12 cellular contexts compared by ENCODE assay signal in the genomic region with DNA sequence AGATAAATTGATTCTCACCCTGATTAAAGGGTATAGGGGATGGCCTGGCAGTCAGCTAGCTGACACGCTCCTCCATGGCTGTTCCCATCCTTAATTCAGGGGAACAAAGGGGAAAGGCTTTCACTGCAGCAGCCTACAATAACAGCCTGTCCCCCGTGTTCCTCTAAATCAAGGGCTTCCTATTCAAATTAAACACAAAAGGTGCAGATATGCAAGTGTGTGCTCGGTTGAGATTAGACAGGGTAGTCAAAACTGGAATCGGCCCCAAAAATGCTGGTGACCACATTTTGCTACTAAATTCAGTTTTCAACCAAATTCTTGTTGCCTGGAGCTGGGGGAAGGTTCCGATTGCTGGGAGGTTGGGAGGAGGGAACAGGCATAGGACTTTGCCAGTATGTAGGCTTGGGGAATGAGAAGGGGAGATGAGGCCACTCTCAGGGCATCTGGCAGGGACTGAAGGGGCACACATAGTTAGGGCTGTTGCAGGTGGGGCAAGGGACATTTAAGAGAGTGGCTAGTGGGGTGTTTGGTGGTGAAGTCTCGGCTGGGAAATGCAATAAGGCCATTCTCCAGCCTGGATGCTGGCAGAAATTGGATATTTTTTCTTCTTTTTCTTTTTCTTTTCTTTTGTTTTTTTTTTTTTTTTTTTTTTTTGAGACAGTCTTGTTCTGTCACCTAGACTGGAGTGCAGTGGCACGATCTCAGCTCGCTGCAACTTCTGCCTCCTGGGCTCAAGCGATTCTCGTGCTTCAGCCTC. TPM values are rescaled to one million over a fixed set of nuclear protein-coding genes. Genes with fewer than 3 reads are reported as not detected.
DNase-seq lines count a peak whose midpoint lies in the region; ATAC-seq and TF ChIP-seq lines count a peak whose summit lies in the region.
"Had no signal": no experiment of that assay in that cellular context is flagged by ENCODE, and none has a peak within 500 bp of the region (broad histone marks: within the 10 kb centered on the region; RNA-seq: fewer than 3 reads in every experiment).

No MANE protein-coding gene starts in this region.

- H3K27me3 ChIP-seq in CD4-positive, alpha-beta memory T cell (ENCODE audit: insufficient read depth, low read length): no peaks in the 10 kb centered on the region

- H3K9me3 Mint-ChIP-seq in CD4-positive, alpha-beta memory T cell: no peaks in the 10 kb centered on the region
- H3K9me3 Mint-ChIP-seq: activated CD4-positive, alpha-beta T cell treated with anti-CD3 and anti-CD28 coated beads, Interleukin-2, amount 10 ng/mL, durations not matched to agents 7 days and 5 days; neural crest cell had no signal

- peak overlapping the region; percentile 92 for H3K27ac Mint-ChIP-seq in T-helper 17 cell
- peak overlapping the region in 2 of 7 donors; percentile 21 to 62 for H3K27ac Mint-ChIP-seq in CD4-positive, alpha-beta memory T cell

- H3K4me1 ChIP-seq in CD4-positive, alpha-beta memory T cell (ENCODE audit: insufficient read depth, low read length): peaks cover 3% of the 10 kb centered on the region

- CTCF ChIA-PET in CD4-positive, alpha-beta memory T cell (lab: Charles Lee; ENCODE audit: partially characterized antibody): interaction anchor here (2.2 to 4.3 kb wide), 2 partner anchors 10 to 70 kb away, joined by 9 to 28 read pairs; no protein-coding TSS in a partner anchor

- intact Hi-C loops in CD4-positive, alpha-beta memory T cell (cut with micrococcal nuclease): no loop called here

- no peak overlapping the region for H3K4me3 ChIP-seq in CD4-positive, alpha-beta memory T cell (ENCODE audit: low read length in 2 of 2)

- TF ChIP-seq CTCF in GM13976 (IDR thresholded peaks at IDR 0.05; ENCODE audit: borderline replicate concordance, control extremely low read depth, extremely low read depth, insufficient read depth, missing control alignments): no peak

- peaks cover 21% of the 10 kb centered on the region for H3K4me1 Mint-ChIP-seq in T-helper 17 cell
- peaks cover 0 to 7% (median 5%) of the 10 kb centered on the region in 4 donors for H3K4me1 Mint-ChIP-seq in CD4-positive, alpha-beta memory T cell
- H3K4me1 Mint-ChIP-seq: activated CD4-positive, alpha-beta T cell treated with anti-CD3 and anti-CD28 coated beads, Interleukin-2, amount 10 ng/mL, durations not matched to agents 7 days and 5 days had no signal

- H3K36me3 ChIP-seq in CD4-positive, alpha-beta memory T cell (ENCODE audit: insufficient read depth, low read length): no peaks in the 10 kb centered on the region

- H3K4me3 Mint-ChIP-seq in T-helper 17 cell: no peak overlapping the region
- H3K4me3 Mint-ChIP-seq in CD4-positive, alpha-beta memory T cell: no peak overlapping the region
- H3K4me3 Mint-ChIP-seq: activated CD4-positive, alpha-beta T cell treated with anti-CD3 and anti-CD28 coated beads, Interleukin-2, amount 10 ng/mL, durations not matched to agents 7 days and 5 days; neural crest cell had no signal

- no peaks in the 10 kb centered on the region for H3K36me3 Mint-ChIP-seq in T-helper 17 cell (ENCODE audit: low read depth)
- H3K36me3 Mint-ChIP-seq in CD4-positive, alpha-beta memory T cell: no peaks in the 10 kb centered on the region

- H3K27ac ChIP-seq in CD4-positive, alpha-beta memory T cell (ENCODE audit: low read depth, low read length): no peak overlapping the region

- H3K9me3 ChIP-seq in T-helper 17 cell (ENCODE audit: control insufficient read depth, low read length, poor library complexity, severe bottlenecking): no peaks in the 10 kb centered on the region
- H3K9me3 ChIP-seq in CD4-positive, alpha-beta memory T cell (ENCODE audit: control insufficient read depth in 1 of 2, low read length in 2 of 2): no peaks in the 10 kb centered on the region

- in situ Hi-C loops in GM13976 (cut with MboI; ENCODE audit: low sequenced_read_pairs, unreplicated experiment): no loop called here

- POLR2A ChIA-PET in CD4-positive, alpha-beta memory T cell (lab: Charles Lee; ENCODE audit: partially characterized antibody): no interaction called here

- peaks cover 4% of the 10 kb centered on the region for H3K27me3 Mint-ChIP-seq in T-helper 17 cell
- H3K27me3 Mint-ChIP-seq in CD4-positive, alpha-beta memory T cell: no peaks in the 10 kb centered on the region
- H3K27me3 Mint-ChIP-seq: activated CD4-positive, alpha-beta T cell treated with anti-CD3 and anti-CD28 coated beads, Interleukin-2, amount 10 ng/mL, durations not matched to agents 7 days and 5 days had no signal

- ATAC-seq in GM21381 (IDR thresholded peaks at IDR 0.05; ENCODE audit: unreplicated experiment) (peak; percentile 20), HG03060 (IDR thresholded peaks at IDR 0.05; ENCODE audit: low read depth, unreplicated experiment) (peak; percentile 12), T-helper 17 cell (peak; percentile 34)

- DNase-seq in GM13976 (ENCODE audit: low spot score) (peak; percentile 55), T-helper 17 cell (no peak), medulla oblongata (ENCODE audit: extremely low spot score) (no peak), NAMALWA (ENCODE audit: low spot score) (no peak), NCI-H2227 treated with DMSO at 0.1 percent for 48 hours (lab: John Stamatoyannopoulos, UW) (no peak)
- DNase-seq in CD4-positive, alpha-beta memory T cell: no peak
- DNase-seq: activated CD4-positive, alpha-beta T cell treated with anti-CD3 and anti-CD28 coated beads, Interleukin-2, amount 10 ng/mL, durations not matched to agents 7 days and 5 days; NCI-H2171 treated with DMSO at 0.1 percent for 48 hours; SIG-M5 had no signal

RNA-seq across cellular contexts. Expression of a gene that starts 32.9 kb away (rescaled TPM):
- total RNA-seq in T-helper 17 cell: 100 to 1,000 TPM; 109 to 116 TPM
- 10 to 100 TPM; 32.8 to 35.6 TPM for total RNA-seq in CD4-positive, alpha-beta memory T cell
- 100 to 1,000 TPM; 150 to 152 TPM for polyA plus RNA-seq in CD4-positive, alpha-beta memory T cell
